Comparison of ENCODE assay signal across 9 cellular contexts in genomic region chr4:180449395-180449956, GRCh38.
DNase-seq lines count a peak whose midpoint lies in the region; ATAC-seq and TF ChIP-seq lines count a peak whose summit lies in the region.
"Had no signal": no experiment of that assay in that cellular context is flagged by ENCODE, and none has a peak within 500 bp of the region (broad histone marks: within the 10 kb centered on the region; RNA-seq: fewer than 3 reads in every experiment).

No MANE protein-coding gene starts in this region.

- DNase-seq in SIG-M5 treated with dmso at 0.1 percent for 504 hours (lab: John Stamatoyannopoulos, UW; ENCODE audit: unreplicated experiment): peak; percentile 45
- DNase-seq in SIG-M5 (lab: John Stamatoyannopoulos, UW): no peak
- DNase-seq in PC-3: peak; percentile 57
- DNase-seq in fibroblast of pulmonary artery (ENCODE audit: low read depth): peak; percentile 27
- DNase-seq in lower leg skin (ENCODE audit: low spot score in 2 of 2): no peak
- DNase-seq in stimulated activated naive CD4-positive, alpha-beta T cell treated with Interleukin-2 at 50 U/mL for 16 hours (lab: John Stamatoyannopoulos, UW): no peak
- no peak for DNase-seq in NCI-H2171 treated with DMSO at 0.1 percent for 48 hours (lab: John Stamatoyannopoulos, UW)

- peak; percentile 60 for TF ChIP-seq CTCF in PC-3 (conservative IDR thresholded peaks at IDR 0.05; ENCODE audit: low read depth, low read length)
- TF ChIP-seq CTCF in fibroblast of pulmonary artery (IDR thresholded peaks at IDR 0.05; ENCODE audit: low read length, missing control alignments): peak; percentile 39
- no peak for TF ChIP-seq CTCF in lower leg skin (IDR thresholded peaks at IDR 0.05)

- no peak overlapping the region for H3K27ac ChIP-seq in PC-3 (ENCODE audit: low read length)
- H3K27ac ChIP-seq: BLaER1 had no signal

- intact Hi-C loops in PC-3 (cut with micrococcal nuclease) (no loop called here), lower leg skin (cut with DNase I; ENCODE audit: low total_unique reads) (no loop called here)

- H3K9ac ChIP-seq in PC-3 (ENCODE audit: low read length): no peak overlapping the region
- H3K9ac ChIP-seq: BLaER1 had no signal

- CTCF ChIA-PET in PC-3 (lab: Charles Lee): no interaction called here

- no peaks in the 10 kb centered on the region for H3F3A ChIP-seq in PC-3 (ENCODE audit: low read length, unreplicated experiment)

- no peak for TF ChIP-seq POLR2A in lower leg skin (IDR thresholded peaks at IDR 0.05)

- H2AFZ ChIP-seq in PC-3 (ENCODE audit: low read length): peak overlapping the region; percentile 43

- H3K9me2 ChIP-seq in PC-3 (replicated peaks; ENCODE audit: low read length): no peaks in the 10 kb centered on the region

- no peaks in the 10 kb centered on the region for H3K79me2 ChIP-seq in PC-3 (ENCODE audit: low read length)

- ATAC-seq in HG03521 (IDR thresholded peaks at IDR 0.05; ENCODE audit: unreplicated experiment): peak; percentile 71
- ATAC-seq in PC-3: no peak

- H3K4me3 ChIP-seq in PC-3 (ENCODE audit: low read length) (no peak overlapping the region), fibroblast of pulmonary artery (replicated peaks; ENCODE audit: low read depth, low read length) (no peak overlapping the region), lower leg skin (ENCODE audit: low read depth, poor library complexity, severe bottlenecking) (no peak overlapping the region)
- H3K4me3 ChIP-seq: BLaER1 had no signal

- POLR2A ChIA-PET in PC-3 (lab: Charles Lee; ENCODE audit: unreplicated experiment): no interaction called here

- H3K36me3 ChIP-seq in PC-3 (ENCODE audit: low read depth, low read length): no peaks in the 10 kb centered on the region
- H3K36me3 ChIP-seq: BLaER1 had no signal

- H3K4me2 ChIP-seq in PC-3 (ENCODE audit: low read length): peak overlapping the region; percentile 31; the same call in 1 of the 2 replicates
- H3K4me2 ChIP-seq: BLaER1 had no signal

- WGBS in lower leg skin, 2 donors: 49 to 57% methylated on average over 6 of the region's 6 CpGs

- H4K20me1 ChIP-seq in PC-3 (ENCODE audit: low read length): no peaks in the 10 kb centered on the region
- H4K20me1 ChIP-seq: BLaER1 had no signal

- no peaks in the 10 kb centered on the region for H3K4me1 ChIP-seq in PC-3 (ENCODE audit: insufficient read depth, low read length)
- H3K4me1 ChIP-seq: BLaER1 had no signal

- BruUV-seq in PC-3 (replicated peaks; lab: Mats Ljungman, UMichigan): no TSS peak

- H3K9me3 ChIP-seq in PC-3 (ENCODE audit: low read length): no peaks in the 10 kb centered on the region
- H3K9me3 ChIP-seq: BLaER1 had no signal

- no peaks in the 10 kb centered on the region for H3K27me3 ChIP-seq in PC-3 (ENCODE audit: low read length)
- H3K27me3 ChIP-seq: BLaER1 had no signal

Comparison
In these comparisons a context has a peak if more than half of its experiments do, and no peak if none do; other contexts are left out.
1. DNase-seq: peak in SIG-M5 treated with dmso at 0.1 percent for 504 hours (single experiment), PC-3 (single experiment) and fibroblast of pulmonary artery (single experiment); none in SIG-M5 (single experiment), lower leg skin (0 of 2), stimulated activated naive CD4-positive, alpha-beta T cell treated with Interleukin-2 at 50 U/mL for 16 hours (single experiment) and NCI-H2171 treated with DMSO at 0.1 percent for 48 hours (single experiment).
2. CTCF ChIP-seq: peak in PC-3 (single experiment) and fibroblast of pulmonary artery (single experiment); none in lower leg skin (0 of 3).